18 cellular contexts compared by ENCODE assay signal in the genomic region with DNA sequence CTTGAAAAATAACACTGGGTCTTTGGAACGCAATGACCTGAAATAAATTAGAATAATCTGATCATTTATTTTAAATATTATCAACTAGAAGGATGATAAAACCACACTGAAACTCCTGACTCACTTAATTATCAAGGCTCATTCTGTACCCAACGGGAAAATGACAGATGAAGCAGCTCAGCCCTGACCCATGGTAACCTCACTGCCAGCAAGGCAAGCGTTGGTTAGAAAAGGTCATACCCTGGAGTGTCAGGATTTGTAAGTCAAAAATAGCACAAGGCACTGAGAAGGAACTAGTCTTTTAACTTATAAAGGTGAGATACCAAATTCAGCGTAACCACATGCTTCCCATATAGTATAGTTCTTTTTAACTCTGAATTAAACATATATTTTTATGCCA.
DNase-seq lines count a peak whose midpoint lies in the region; ATAC-seq and TF ChIP-seq lines count a peak whose summit lies in the region.
"Had no signal": no experiment of that assay in that cellular context is flagged by ENCODE, and none has a peak within 500 bp of the region (broad histone marks: within the 10 kb centered on the region; RNA-seq: fewer than 3 reads in every experiment).

No MANE protein-coding gene starts in this region.

- H3K9me3 ChIP-seq in right atrium auricular region (no peaks in the 10 kb centered on the region), heart left ventricle (no peaks in the 10 kb centered on the region)

- TF ChIP-seq POLR2A in heart left ventricle (IDR thresholded peaks at IDR 0.05) = no peak

- H3K27me3 ChIP-seq in right atrium auricular region (no peaks in the 10 kb centered on the region), heart left ventricle (no peaks in the 10 kb centered on the region)

- peaks cover 0 to 5% of the 10 kb centered on the region in 2 donors for H3K4me1 ChIP-seq in right atrium auricular region
- peaks cover 0 to 7% (median 0%) of the 10 kb centered on the region in 12 donors for H3K4me1 ChIP-seq in heart left ventricle

- H3K4me3 ChIP-seq in right atrium auricular region = no peak overlapping the region
- no peak overlapping the region for H3K4me3 ChIP-seq in heart left ventricle

- H3K36me3 ChIP-seq in right atrium auricular region (no peaks in the 10 kb centered on the region), heart left ventricle (no peaks in the 10 kb centered on the region)

- intact Hi-C loops in Right ventricle myocardium inferior (cut with DNase I) (loop anchor here (5.0 to 10.0 kb wide), 2 partner anchors 163 to 1100 kb away; no protein-coding TSS in a partner anchor), heart left ventricle (cut with DNase I) (no loop called here)

- WGBS in heart left ventricle, 4 donors = 26 to 36% (median 33%) methylated on average over 4 of the region's 4 CpGs

- DNase-seq in Right ventricle myocardium inferior (ENCODE audit: missing footprints) = no peak
- DNase-seq in right atrium auricular region (ENCODE audit: low spot score) = no peak
- peak in 4 of 5 donors; percentile 32 to 80 (median 51) for DNase-seq in heart left ventricle
- DNase-seq in myocyte (ENCODE audit: low read depth) = peak; percentile 67
- DNase-seq in ureter (ENCODE audit: low spot score) = no peak
- no peak for DNase-seq in GOT3 (lab: John Stamatoyannopoulos, UW)
- DNase-seq: 8988T, Calu3, DND-41, NCI-H1092 treated with DMSO at 0.1 percent for 48 hours, NCI-H1436, NCI-H187, NCI-H2171 treated with DMSO at 0.1 percent for 48 hours, NCI-H524, NCI-H748 treated with DMSO at 0.1 percent for 48 hours had no signal

- ATAC-seq in Right ventricle myocardium inferior = peak; percentile 85
- ATAC-seq in heart left ventricle = peak; percentile 88 to 98 (median 93)
- no peak for ATAC-seq in HG02852 (IDR thresholded peaks at IDR 0.05; ENCODE audit: unreplicated experiment)
- ATAC-seq: HCT116, Panc1 had no signal

- no peak for TF ChIP-seq CTCF in right atrium auricular region (IDR thresholded peaks at IDR 0.05)
- TF ChIP-seq CTCF in heart left ventricle (IDR thresholded peaks at IDR 0.05) = no peak

- H3K27ac ChIP-seq in right atrium auricular region (peak overlapping the region in 1 of 2 donors; percentile 5), heart left ventricle (peak overlapping the region in 11 of 12 donors; percentile 10 to 79 (median 46))

Comparison
In these comparisons a context has a peak if more than half of its experiments do, and no peak if none do; other contexts are left out.
1. DNase-seq: peak in heart left ventricle (4 of 5) and myocyte (single experiment); none in Right ventricle myocardium inferior (single experiment), right atrium auricular region (single experiment), ureter (single experiment) and GOT3 (single experiment).